ENCODE assay signal across 1 cellular context in the genomic region with DNA sequence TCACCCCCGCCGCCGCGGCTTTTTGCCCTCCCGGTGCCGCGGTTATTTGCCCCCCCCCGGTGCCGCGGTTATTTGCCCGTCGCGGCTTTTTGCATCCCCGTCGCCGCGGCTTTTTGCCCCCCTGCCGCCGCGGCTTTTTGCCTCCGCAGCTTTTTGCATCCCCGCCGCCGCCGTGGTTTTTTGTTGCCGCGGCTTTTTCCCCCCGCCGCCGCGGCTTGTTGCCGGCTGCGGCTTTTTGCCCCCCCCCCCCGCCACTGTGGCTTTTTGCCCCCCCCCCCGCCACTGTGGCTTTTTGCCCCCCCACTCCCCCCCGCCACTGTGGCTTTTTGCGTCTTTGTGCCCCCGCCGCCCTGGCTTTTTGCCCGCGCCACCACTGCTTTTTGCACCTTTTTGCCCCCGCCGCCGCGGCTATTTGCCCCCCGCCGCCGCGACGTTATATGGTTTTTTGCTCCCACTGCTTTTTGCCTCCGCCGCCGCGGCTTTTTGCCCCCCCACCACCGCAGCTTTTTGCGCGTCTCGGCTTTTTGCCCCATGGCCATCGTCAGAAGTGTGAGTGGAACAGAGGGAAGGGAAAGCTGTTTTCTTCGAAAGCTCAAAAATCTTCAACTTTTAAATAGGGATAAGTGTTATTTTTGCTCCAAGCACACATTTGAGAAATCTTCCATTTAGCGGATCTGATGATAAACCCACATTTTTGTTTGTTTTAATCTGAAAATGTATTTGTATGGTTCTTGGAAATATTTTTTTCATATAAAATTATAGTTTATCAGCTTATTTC.
A peak's percentile ranks its signal among the peaks of the same experiment; 100 is the strongest.
TF ChIP-seq lines count a peak whose summit lies in the region.
"Not testable (repeated sequence)": the region's sequence is repeated elsewhere in the genome, so short reads cannot be mapped to it uniquely, and the experiment has no call there.

No MANE protein-coding gene starts in this region.

TF ChIP-seq in K562, 482 proteins besides CTCF, POLR2A, EP300 and RAD21:
- TF ChIP-seq, protein P1, sequence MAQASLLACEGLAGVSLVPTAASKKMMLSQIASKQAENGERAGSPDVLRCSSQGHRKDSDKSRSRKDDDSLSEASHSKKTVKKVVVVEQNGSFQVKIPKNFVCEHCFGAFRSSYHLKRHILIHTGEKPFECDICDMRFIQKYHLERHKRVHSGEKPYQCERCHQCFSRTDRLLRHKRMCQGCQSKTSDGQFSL (CRISPR knock-in tag; IDR thresholded peaks at IDR 0.05), result not testable (repeated sequence)
- TF ChIP-seq, protein P1 (tag; IDR thresholded peaks at IDR 0.05), result 0 out of 4 replicates have a peak, but pooled peaks of 1 of the 2 experiments have one; percentile 21
- TF ChIP-seq, protein P2, sequence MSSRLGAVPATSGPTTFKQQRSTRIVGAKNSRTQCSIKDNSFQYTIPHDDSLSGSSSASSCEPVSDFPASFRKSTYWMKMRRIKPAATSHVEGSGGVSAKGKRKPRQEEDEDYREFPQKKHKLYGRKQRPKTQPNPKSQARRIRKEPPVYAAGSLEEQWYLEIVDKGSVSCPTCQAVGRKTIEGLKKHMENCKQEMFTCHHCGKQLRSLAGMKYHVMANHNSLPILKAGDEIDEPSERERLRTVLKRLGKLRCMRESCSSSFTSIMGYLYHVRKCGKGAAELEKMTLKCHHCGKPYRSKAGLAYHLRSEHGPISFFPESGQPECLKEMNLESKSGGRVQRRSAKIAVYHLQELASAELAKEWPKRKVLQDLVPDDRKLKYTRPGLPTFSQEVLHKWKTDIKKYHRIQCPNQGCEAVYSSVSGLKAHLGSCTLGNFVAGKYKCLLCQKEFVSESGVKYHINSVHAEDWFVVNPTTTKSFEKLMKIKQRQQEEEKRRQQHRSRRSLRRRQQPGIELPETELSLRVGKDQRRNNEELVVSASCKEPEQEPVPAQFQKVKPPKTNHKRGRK (tag; IDR thresholded peaks at IDR 0.05), result peak; percentile 57; the same call in 1 of the 2 replicates
TF ChIP-seq in K562: peak in this region for 2; not testable (repeated sequence) for 480.
